ENCODE assay signal across 1 cellular context in the genomic region with DNA sequence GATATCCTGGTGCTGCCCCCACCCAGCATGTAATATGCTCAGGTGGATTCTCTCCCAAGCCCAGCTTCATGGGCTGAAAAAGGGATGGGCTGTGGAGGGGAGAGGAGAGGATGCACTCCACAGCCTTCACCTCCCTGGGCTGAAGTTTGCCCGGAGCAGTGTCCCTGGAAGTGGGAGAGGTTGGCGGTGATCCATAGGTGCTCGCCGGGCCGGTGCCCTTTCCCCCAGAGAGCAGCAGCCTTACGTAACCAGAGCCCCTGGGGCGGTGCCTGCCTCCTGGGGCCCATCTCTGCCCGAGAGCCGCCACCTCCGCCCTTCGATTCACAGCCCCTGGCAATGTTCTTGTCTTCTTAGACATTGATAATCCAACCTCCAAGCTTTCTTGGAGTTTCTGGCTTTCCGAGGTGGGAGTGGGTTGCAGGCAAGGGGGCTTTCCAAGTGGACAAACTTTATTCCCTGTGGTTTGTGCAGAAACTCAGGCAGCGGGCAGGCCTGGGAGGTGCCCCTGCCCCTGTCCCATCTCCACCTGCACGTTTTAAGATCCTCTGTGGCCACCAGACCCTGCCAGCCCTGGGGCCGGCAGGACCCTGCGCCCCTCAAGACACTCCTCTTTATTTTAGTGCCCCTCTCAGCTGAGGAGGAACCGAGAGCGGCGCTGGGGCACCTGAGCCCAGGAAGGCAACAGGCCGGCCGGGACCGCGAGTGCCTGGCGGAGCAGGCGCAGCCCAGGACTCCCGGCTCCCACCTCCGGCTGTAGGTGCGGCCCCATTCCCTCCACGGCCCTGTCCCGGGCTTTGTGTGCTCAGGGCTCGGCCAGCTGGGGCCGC.
TF ChIP-seq lines count a peak whose summit lies in the region.

No MANE protein-coding gene starts in this region.

TF ChIP-seq in HEK293, 187 proteins besides CTCF, POLR2A, EP300 and RAD21 (continued from another document):
- TF ChIP-seq GLIS1 (tag by site-specific recombination; IDR thresholded peaks at IDR 0.05) (peak; percentile 46; the same call in 1 of the 2 replicates), KLF10 (tag by site-specific recombination; IDR thresholded peaks at IDR 0.05) (no peak), ZNF366 (tag by site-specific recombination; conservative IDR thresholded peaks at IDR 0.05) (peak; percentile 47), ZXDB (tag by site-specific recombination; IDR thresholded peaks at IDR 0.05) (peak; percentile 66), ZBTB17 (tag by site-specific recombination; IDR thresholded peaks at IDR 0.05) (peak; percentile 74), KLF1 (tag by site-specific recombination; IDR thresholded peaks at IDR 0.05) (peak; percentile 79; the same call in 1 of the 2 replicates), SP7 (tag by site-specific recombination; IDR thresholded peaks at IDR 0.05) (0 out of 2 replicates have a peak, but pooled peaks have one; percentile 19), ZNF416 (tag by site-specific recombination; IDR thresholded peaks at IDR 0.05) (no peak)
- TF ChIP-seq, protein P1, sequence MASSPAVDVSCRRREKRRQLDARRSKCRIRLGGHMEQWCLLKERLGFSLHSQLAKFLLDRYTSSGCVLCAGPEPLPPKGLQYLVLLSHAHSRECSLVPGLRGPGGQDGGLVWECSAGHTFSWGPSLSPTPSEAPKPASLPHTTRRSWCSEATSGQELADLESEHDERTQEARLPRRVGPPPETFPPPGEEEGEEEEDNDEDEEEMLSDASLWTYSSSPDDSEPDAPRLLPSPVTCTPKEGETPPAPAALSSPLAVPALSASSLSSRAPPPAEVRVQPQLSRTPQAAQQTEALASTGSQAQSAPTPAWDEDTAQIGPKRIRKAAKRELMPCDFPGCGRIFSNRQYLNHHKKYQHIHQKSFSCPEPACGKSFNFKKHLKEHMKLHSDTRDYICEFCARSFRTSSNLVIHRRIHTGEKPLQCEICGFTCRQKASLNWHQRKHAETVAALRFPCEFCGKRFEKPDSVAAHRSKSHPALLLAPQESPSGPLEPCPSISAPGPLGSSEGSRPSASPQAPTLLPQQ (tag by site-specific recombination; IDR thresholded peaks at IDR 0.05), result 0 out of 2 replicates have a peak, but pooled peaks have one; percentile 57
- TF ChIP-seq, protein P2, sequence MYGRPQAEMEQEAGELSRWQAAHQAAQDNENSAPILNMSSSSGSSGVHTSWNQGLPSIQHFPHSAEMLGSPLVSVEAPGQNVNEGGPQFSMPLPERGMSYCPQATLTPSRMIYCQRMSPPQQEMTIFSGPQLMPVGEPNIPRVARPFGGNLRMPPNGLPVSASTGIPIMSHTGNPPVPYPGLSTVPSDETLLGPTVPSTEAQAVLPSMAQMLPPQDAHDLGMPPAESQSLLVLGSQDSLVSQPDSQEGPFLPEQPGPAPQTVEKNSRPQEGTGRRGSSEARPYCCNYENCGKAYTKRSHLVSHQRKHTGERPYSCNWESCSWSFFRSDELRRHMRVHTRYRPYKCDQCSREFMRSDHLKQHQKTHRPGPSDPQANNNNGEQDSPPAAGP (tag by site-specific recombination; IDR thresholded peaks at IDR 0.05), result peak; percentile 49; the same call in 1 of the 2 replicates
- TF ChIP-seq, protein P3, sequence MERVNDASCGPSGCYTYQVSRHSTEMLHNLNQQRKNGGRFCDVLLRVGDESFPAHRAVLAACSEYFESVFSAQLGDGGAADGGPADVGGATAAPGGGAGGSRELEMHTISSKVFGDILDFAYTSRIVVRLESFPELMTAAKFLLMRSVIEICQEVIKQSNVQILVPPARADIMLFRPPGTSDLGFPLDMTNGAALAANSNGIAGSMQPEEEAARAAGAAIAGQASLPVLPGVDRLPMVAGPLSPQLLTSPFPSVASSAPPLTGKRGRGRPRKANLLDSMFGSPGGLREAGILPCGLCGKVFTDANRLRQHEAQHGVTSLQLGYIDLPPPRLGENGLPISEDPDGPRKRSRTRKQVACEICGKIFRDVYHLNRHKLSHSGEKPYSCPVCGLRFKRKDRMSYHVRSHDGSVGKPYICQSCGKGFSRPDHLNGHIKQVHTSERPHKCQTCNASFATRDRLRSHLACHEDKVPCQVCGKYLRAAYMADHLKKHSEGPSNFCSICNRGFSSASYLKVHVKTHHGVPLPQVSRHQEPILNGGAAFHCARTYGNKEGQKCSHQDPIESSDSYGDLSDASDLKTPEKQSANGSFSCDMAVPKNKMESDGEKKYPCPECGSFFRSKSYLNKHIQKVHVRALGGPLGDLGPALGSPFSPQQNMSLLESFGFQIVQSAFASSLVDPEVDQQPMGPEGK (tag by site-specific recombination; IDR thresholded peaks at IDR 0.05), result peak; percentile 68; the same call in 1 of the 2 replicates
- TF ChIP-seq, protein P4, sequence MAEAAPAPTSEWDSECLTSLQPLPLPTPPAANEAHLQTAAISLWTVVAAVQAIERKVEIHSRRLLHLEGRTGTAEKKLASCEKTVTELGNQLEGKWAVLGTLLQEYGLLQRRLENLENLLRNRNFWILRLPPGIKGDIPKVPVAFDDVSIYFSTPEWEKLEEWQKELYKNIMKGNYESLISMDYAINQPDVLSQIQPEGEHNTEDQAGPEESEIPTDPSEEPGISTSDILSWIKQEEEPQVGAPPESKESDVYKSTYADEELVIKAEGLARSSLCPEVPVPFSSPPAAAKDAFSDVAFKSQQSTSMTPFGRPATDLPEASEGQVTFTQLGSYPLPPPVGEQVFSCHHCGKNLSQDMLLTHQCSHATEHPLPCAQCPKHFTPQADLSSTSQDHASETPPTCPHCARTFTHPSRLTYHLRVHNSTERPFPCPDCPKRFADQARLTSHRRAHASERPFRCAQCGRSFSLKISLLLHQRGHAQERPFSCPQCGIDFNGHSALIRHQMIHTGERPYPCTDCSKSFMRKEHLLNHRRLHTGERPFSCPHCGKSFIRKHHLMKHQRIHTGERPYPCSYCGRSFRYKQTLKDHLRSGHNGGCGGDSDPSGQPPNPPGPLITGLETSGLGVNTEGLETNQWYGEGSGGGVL (tag by site-specific recombination; IDR thresholded peaks at IDR 0.05), result 0 out of 2 replicates have a peak, but pooled peaks have one; percentile 29
